In the genomic region with DNA sequence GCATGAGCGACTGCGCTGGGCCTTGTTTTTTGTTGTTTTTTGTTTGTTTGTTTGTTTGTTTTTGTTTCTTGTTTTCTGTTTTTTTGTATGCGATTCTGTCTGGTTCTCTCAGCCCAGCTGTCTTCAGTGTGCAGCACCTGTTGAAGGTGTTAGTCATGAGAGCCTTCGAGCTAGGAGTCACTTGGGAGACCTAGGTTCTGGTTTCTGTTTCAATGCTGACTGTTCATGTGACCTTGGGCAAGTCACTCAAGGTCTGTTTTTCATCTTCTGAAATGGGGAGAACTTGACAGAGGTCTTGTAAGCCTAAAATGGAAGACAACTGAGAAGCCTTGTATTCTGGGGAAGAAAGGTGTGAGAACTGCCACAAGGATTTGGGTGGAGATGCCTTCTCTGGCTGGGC, we compare ENCODE assay signal across 8 cellular contexts. TPM values are rescaled to one million over a fixed set of nuclear protein-coding genes. Genes with fewer than 3 reads are reported as not detected.
A peak's percentile ranks its signal among the peaks of the same experiment; 100 is the strongest.
DNase-seq lines count a peak whose midpoint lies in the region; ATAC-seq and TF ChIP-seq lines count a peak whose summit lies in the region.
"Had no signal": no experiment of that assay in that cellular context is flagged by ENCODE, and none has a peak within 500 bp of the region (broad histone marks: within the 10 kb centered on the region; RNA-seq: fewer than 3 reads in every experiment).

No MANE protein-coding gene starts in this region.

- no peak for DNase-seq in HFFc6
- peak; percentile 97 for DNase-seq in MM.1S
- no peak for DNase-seq in natural killer cell treated with Interleukin-12 subunit alpha and Interleukin-12 subunit beta and Interleukin-15 and Interleukin-18, amount 100 ng/mL, for 72 hours (ENCODE audit: low spot score)
- DNase-seq in HK-2 (ENCODE audit: unreplicated experiment) = no peak
- no peak for DNase-seq in ACHN
- DNase-seq in NK-92 (lab: John Stamatoyannopoulos, UW; ENCODE audit: unreplicated experiment) = no peak
- DNase-seq: NCI-H510A treated with DMSO at 0.1 percent for 48 hours had no signal

- peak overlapping the region; percentile 33; the same call in 1 of the 2 replicates for H3K27ac Mint-ChIP-seq in HFFc6
- peak overlapping the region; percentile 72 to 98 for H3K27ac Mint-ChIP-seq in natural killer cell treated with Interleukin-12 subunit alpha and Interleukin-12 subunit beta and Interleukin-15 and Interleukin-18, amount 100 ng/mL, for 72 hours

- peak overlapping the region; percentile 87 for H3K27ac ChIP-seq in MM.1S (ENCODE audit: low read length)

- no peak overlapping the region; the same call in 1 of the 2 replicates for H3K4me3 ChIP-seq in MM.1S (ENCODE audit: low read length)

- H2AFZ ChIP-seq in MM.1S (ENCODE audit: low read length) = no peak overlapping the region

- H4K20me1 ChIP-seq in MM.1S (ENCODE audit: insufficient read depth, low read length) = no peaks in the 10 kb centered on the region

- peaks cover 40% of the 10 kb centered on the region for H3K4me1 Mint-ChIP-seq in HFFc6 (ENCODE audit: low read depth)
- peaks cover 29 to 41% of the 10 kb centered on the region in 2 donors for H3K4me1 Mint-ChIP-seq in natural killer cell treated with Interleukin-12 subunit alpha and Interleukin-12 subunit beta and Interleukin-15 and Interleukin-18, amount 100 ng/mL, for 72 hours (ENCODE audit: low read depth in 2 of 2)

- in situ Hi-C loops in ACHN (cut with HindIII; ENCODE audit: low pct_ligation_motif_present, low pct_unique_long_range_greater_than_20kb, low sequenced_read_pairs) = no loop called here

- peaks cover 2% of the 10 kb centered on the region; the same call in 1 of the 2 replicates for H3K27me3 Mint-ChIP-seq in HFFc6 (ENCODE audit: insufficient read depth)
- no peaks in the 10 kb centered on the region for H3K27me3 Mint-ChIP-seq in natural killer cell treated with Interleukin-12 subunit alpha and Interleukin-12 subunit beta and Interleukin-15 and Interleukin-18, amount 100 ng/mL, for 72 hours

- peaks cover 15% of the 10 kb centered on the region for H3K36me3 Mint-ChIP-seq in HFFc6 (ENCODE audit: low read depth)
- peaks cover 12% of the 10 kb centered on the region for H3K36me3 Mint-ChIP-seq in natural killer cell treated with Interleukin-12 subunit alpha and Interleukin-12 subunit beta and Interleukin-15 and Interleukin-18, amount 100 ng/mL, for 72 hours

- ATAC-seq in GM18873 (IDR thresholded peaks at IDR 0.05; ENCODE audit: low FRiP score, unreplicated experiment) = peak; percentile 44
- peak in 1 of 2 donors; percentile 29 for ATAC-seq in natural killer cell treated with Interleukin-12 subunit alpha and Interleukin-12 subunit beta and Interleukin-15 and Interleukin-18, amount 100 ng/mL, for 72 hours

- H3K9me3 Mint-ChIP-seq in HFFc6 = no peaks in the 10 kb centered on the region
- no peaks in the 10 kb centered on the region for H3K9me3 Mint-ChIP-seq in natural killer cell treated with Interleukin-12 subunit alpha and Interleukin-12 subunit beta and Interleukin-15 and Interleukin-18, amount 100 ng/mL, for 72 hours

- H3K4me3 Mint-ChIP-seq in HFFc6 = peak overlapping the region; percentile 45; the same call in 1 of the 2 replicates
- peak overlapping the region; percentile 85 for H3K4me3 Mint-ChIP-seq in natural killer cell treated with Interleukin-12 subunit alpha and Interleukin-12 subunit beta and Interleukin-15 and Interleukin-18, amount 100 ng/mL, for 72 hours

- H3K9ac ChIP-seq in MM.1S (ENCODE audit: low read length) = peak overlapping the region; percentile 34; the same call in 1 of the 2 replicates

- peak overlapping the region; percentile 29; the same call in 1 of the 2 replicates for H3K4me2 ChIP-seq in MM.1S (ENCODE audit: low read depth, low read length)

- H3K27me3 ChIP-seq in MM.1S (replicated peaks; ENCODE audit: insufficient read depth, low read length) = no peaks in the 10 kb centered on the region

- H3K9me2 ChIP-seq in MM.1S (replicated peaks; ENCODE audit: insufficient read depth, low read length) = no peaks in the 10 kb centered on the region

- 0 out of 2 replicates have a peak, but pooled peaks cover 3% of the 10 kb centered on the region for H3K36me3 ChIP-seq in MM.1S (replicated peaks; ENCODE audit: insufficient read depth, low read length)

- no peaks in the 10 kb centered on the region for H3K9me3 ChIP-seq in MM.1S (replicated peaks; ENCODE audit: insufficient read depth, low read length)

- peaks cover 50% of the 10 kb centered on the region for H3F3A ChIP-seq in MM.1S (ENCODE audit: insufficient read depth, low read length)

- H3K4me1 ChIP-seq in MM.1S (ENCODE audit: low read length) = peaks cover 33% of the 10 kb centered on the region

- TF ChIP-seq CTCF in HFFc6 (IDR thresholded peaks at IDR 0.05) (no peak), MM.1S (IDR thresholded peaks at IDR 0.05; ENCODE audit: low read length) (no peak)

- H3K79me2 ChIP-seq in MM.1S (ENCODE audit: low read length) = peaks cover 57% of the 10 kb centered on the region

RNA-seq across cellular contexts. Expression of gene DCPS, which starts 1.8 kb away (rescaled TPM):
- total RNA-seq in HFFc6 (2021; fragmentation: NEBNext Ultra II Directional; extraction: Animal tissue kit (Norgen Biotek cat#: 25700)) = 10 to 100 TPM; 19.0 to 26.6 (median 24.3) TPM
- total RNA-seq in natural killer cell treated with Interleukin-12 subunit alpha and Interleukin-12 subunit beta and Interleukin-15 and Interleukin-18, amount 100 ng/mL, for 72 hours = 10 to 100 TPM; 32.8 to 46.7 TPM

RNA-seq across cellular contexts. Expression of gene TIRAP, which starts 22.8 kb away (rescaled TPM):
- 1 to 10 TPM; 7.6 to 9.7 (median 8.2) TPM for total RNA-seq in HFFc6 (2021; fragmentation: NEBNext Ultra II Directional; extraction: Animal tissue kit (Norgen Biotek cat#: 25700))
- total RNA-seq in natural killer cell treated with Interleukin-12 subunit alpha and Interleukin-12 subunit beta and Interleukin-15 and Interleukin-18, amount 100 ng/mL, for 72 hours = 10 to 100 TPM; 19.8 to 19.9 TPM

RNA-seq across cellular contexts. Expression of gene FOXRED1, which starts 36.7 kb away (rescaled TPM):
- 10 to 100 TPM; 10.4 to 15.9 (median 14.9) TPM for total RNA-seq in HFFc6 (2021; fragmentation: NEBNext Ultra II Directional; extraction: Animal tissue kit (Norgen Biotek cat#: 25700))
- 10 to 100 TPM; 39.7 to 79.6 TPM for total RNA-seq in natural killer cell treated with Interleukin-12 subunit alpha and Interleukin-12 subunit beta and Interleukin-15 and Interleukin-18, amount 100 ng/mL, for 72 hours

RNA-seq across cellular contexts. Expression of gene SRPRA, which starts 37.0 kb away (rescaled TPM):
- total RNA-seq in HFFc6 (2021; fragmentation: NEBNext Ultra II Directional; extraction: Animal tissue kit (Norgen Biotek cat#: 25700)) = 100 to 1,000 TPM; 153 to 177 (median 162) TPM
- 100 to 1,000 TPM; 197 to 213 TPM for total RNA-seq in natural killer cell treated with Interleukin-12 subunit alpha and Interleukin-12 subunit beta and Interleukin-15 and Interleukin-18, amount 100 ng/mL, for 72 hours

RNA-seq across cellular contexts. Expression of gene ST3GAL4, which starts 49.8 kb away (rescaled TPM):
- 10 to 100 TPM; 25.9 to 34.6 (median 30.0) TPM for total RNA-seq in HFFc6 (2021; fragmentation: NEBNext Ultra II Directional; extraction: Animal tissue kit (Norgen Biotek cat#: 25700))
- total RNA-seq in natural killer cell treated with Interleukin-12 subunit alpha and Interleukin-12 subunit beta and Interleukin-15 and Interleukin-18, amount 100 ng/mL, for 72 hours = 10 to 100 TPM; 60.4 to 60.9 TPM
